ENCODE assay signal across 16 cellular contexts in the genomic region with DNA sequence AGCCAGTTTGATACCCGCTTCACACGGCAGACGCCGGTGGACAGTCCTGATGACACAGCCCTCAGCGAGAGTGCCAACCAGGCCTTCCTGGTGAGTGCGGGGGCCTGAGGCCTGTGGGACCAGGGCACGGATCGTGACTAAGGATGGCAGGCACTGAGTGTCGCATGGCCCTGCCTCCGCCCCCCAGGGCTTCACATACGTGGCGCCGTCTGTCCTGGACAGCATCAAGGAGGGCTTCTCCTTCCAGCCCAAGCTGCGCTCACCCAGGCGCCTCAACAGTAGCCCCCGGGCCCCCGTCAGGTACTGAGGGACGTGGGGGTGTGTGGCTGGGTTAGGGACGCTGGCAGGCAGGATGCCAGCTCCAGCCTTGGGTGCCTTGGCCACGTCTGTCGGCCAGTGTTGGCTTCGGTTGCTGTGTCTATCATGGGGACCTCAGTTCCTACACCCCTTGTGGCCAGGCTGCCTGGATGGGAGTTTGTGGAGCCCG. TPM values are rescaled to one million over a fixed set of nuclear protein-coding genes. Genes with fewer than 3 reads are reported as not detected.
DNase-seq lines count a peak whose midpoint lies in the region; ATAC-seq and TF ChIP-seq lines count a peak whose summit lies in the region.
"Had no signal": no experiment of that assay in that cellular context is flagged by ENCODE, and none has a peak within 500 bp of the region (broad histone marks: within the 10 kb centered on the region; RNA-seq: fewer than 3 reads in every experiment).

No MANE protein-coding gene starts in this region.

- H3K36me3 Mint-ChIP-seq in activated B cell treated with CpG ODN at 0.5 μM for 24 hours (ENCODE audit: low read depth): peaks cover 65% of the 10 kb centered on the region

- intact Hi-C loops in activated B cell treated with CpG ODN at 0.5 μM for 24 hours (cut with micrococcal nuclease) (no loop called here), esophagus squamous epithelium (cut with DNase I) (no loop called here), sciatic nerve (cut with DNase I) (no loop called here)

- peak overlapping the region; percentile 99 for H3K27ac ChIP-seq in BLaER1
- peak overlapping the region in 3 of 4 donors; percentile 40 to 79 (median 71) for H3K27ac ChIP-seq in esophagus squamous epithelium
- H3K27ac ChIP-seq in hepatocyte: no peak overlapping the region
- H3K27ac ChIP-seq: ascending aorta had no signal

- TF ChIP-seq CTCF in GM12875 (IDR thresholded peaks at IDR 0.05; ENCODE audit: borderline replicate concordance, insufficient read depth, low read depth, low read length): no peak
- TF ChIP-seq CTCF in activated B cell treated with CpG ODN at 0.5 μM for 24 hours (IDR thresholded peaks at IDR 0.05): no peak
- no peak for TF ChIP-seq CTCF in esophagus squamous epithelium (IDR thresholded peaks at IDR 0.05)
- TF ChIP-seq CTCF in hepatocyte (IDR thresholded peaks at IDR 0.05; ENCODE audit: poor library complexity): no peak

- H3K36me3 ChIP-seq in BLaER1 (peaks cover 68% of the 10 kb centered on the region), esophagus squamous epithelium (peaks cover 44 to 97% (median 51%) of the 10 kb centered on the region in 3 donors), hepatocyte (replicated peaks; ENCODE audit: insufficient read depth, low read depth) (no peaks in the 10 kb centered on the region)

- peak overlapping the region; percentile 97 for H3K4me2 ChIP-seq in BLaER1
- H3K4me2 ChIP-seq in hepatocyte: no peak overlapping the region
- H3K4me2 ChIP-seq: SK-N-SH had no signal

- H3K4me1 ChIP-seq in BLaER1: peaks cover 82% of the 10 kb centered on the region
- peaks cover 33 to 85% (median 39%) of the 10 kb centered on the region in 3 donors for H3K4me1 ChIP-seq in esophagus squamous epithelium
- peaks cover 4% of the 10 kb centered on the region for H3K4me1 ChIP-seq in hepatocyte (ENCODE audit: insufficient read depth)

- CTCF ChIA-PET in activated B cell treated with CpG ODN at 0.5 μM for 24 hours (lab: Charles Lee): interaction anchor here (4.9 kb wide), 1 partner anchor 33 kb away, joined by 25 read pairs; the partner anchor contains the start of gene PPP1CA

- ATAC-seq in activated B cell treated with CpG ODN at 0.5 μM for 24 hours (ENCODE audit: low read depth) (no peak), left lobe of liver (no peak), sciatic nerve (no peak)

- H3K79me2 ChIP-seq in hepatocyte: peaks cover 13% of the 10 kb centered on the region

- peak overlapping the region; percentile 52 for H3K4me3 Mint-ChIP-seq in activated B cell treated with CpG ODN at 0.5 μM for 24 hours

- H3K27me3 ChIP-seq in BLaER1 (no peaks in the 10 kb centered on the region), esophagus squamous epithelium (no peaks in the 10 kb centered on the region), hepatocyte (no peaks in the 10 kb centered on the region)
- H3K27me3 ChIP-seq: ascending aorta had no signal

- H3K9ac ChIP-seq in BLaER1: peak overlapping the region; percentile 94
- H3K9ac ChIP-seq: SK-N-SH had no signal

- H2AFZ ChIP-seq in hepatocyte: no peak overlapping the region

- H3K4me1 Mint-ChIP-seq in activated B cell treated with CpG ODN at 0.5 μM for 24 hours: peaks cover 67% of the 10 kb centered on the region

- H3K4me3 ChIP-seq in BLaER1 (no peak overlapping the region), GM12875 (ENCODE audit: low read depth, low read length) (peak overlapping the region; percentile 95), esophagus squamous epithelium (no peak overlapping the region), hepatocyte (no peak overlapping the region)
- H3K4me3 ChIP-seq: ascending aorta had no signal

- H3K9me3 ChIP-seq in BLaER1 (no peaks in the 10 kb centered on the region), esophagus squamous epithelium (no peaks in the 10 kb centered on the region), hepatocyte (ENCODE audit: low read depth) (no peaks in the 10 kb centered on the region)
- H3K9me3 ChIP-seq: ascending aorta, SK-N-SH had no signal

- no peaks in the 10 kb centered on the region for H3K9me3 Mint-ChIP-seq in activated B cell treated with CpG ODN at 0.5 μM for 24 hours

- TF ChIP-seq POLR2A in esophagus squamous epithelium (IDR thresholded peaks at IDR 0.05): no peak

- H3K9me2 ChIP-seq in hepatocyte (replicated peaks; ENCODE audit: insufficient read depth): no peaks in the 10 kb centered on the region
- H3K9me2 ChIP-seq: SK-N-SH had no signal

- H3K27ac Mint-ChIP-seq in activated B cell treated with CpG ODN at 0.5 μM for 24 hours: peak overlapping the region; percentile 79

- 67 to 82% methylated on average over 9 to 10 of the region's 23 CpGs for WGBS in esophagus squamous epithelium, 2 donors
- WGBS in hepatocyte (ENCODE audit: low lambda C conversion rate, missing lambda C conversion rate): 93% methylated on average over 23 of the region's 23 CpGs

- POLR2A ChIA-PET in activated B cell treated with CpG ODN at 0.5 μM for 24 hours (lab: Charles Lee): interaction anchor here (2.1 to 26.0 kb wide), 8 partner anchors 11 to 81 kb away, joined by 6 to 1417 read pairs (median 148); partner anchors contain the start of genes AIP, CABP4, CARNS1 and CORO1B

- H4K20me1 ChIP-seq in BLaER1: peaks cover 73% of the 10 kb centered on the region
- no peaks in the 10 kb centered on the region for H4K20me1 ChIP-seq in hepatocyte (ENCODE audit: insufficient read depth, poor library complexity, severe bottlenecking)

- DNase-seq in activated B cell treated with CpG ODN at 0.5 μM for 24 hours: peak; percentile 37
- no peak for DNase-seq in esophagus squamous epithelium (lab: John Stamatoyannopoulos, UW)
- DNase-seq in left lobe of liver (ENCODE audit: low spot score): no peak
- DNase-seq in sciatic nerve (ENCODE audit: low spot score): no peak
- DNase-seq in HuH-7.5 (ENCODE audit: low spot score): no peak
- DNase-seq in hepatocyte (ENCODE audit: low spot score): no peak
- DNase-seq: EL; mesendoderm; NCI-H146; posterior cingulate gyrus; SK-N-SH; stimulated activated CD4-positive, alpha-beta T cell treated with anti-CD3 and anti-CD28 coated beads, Interleukin-1b, Interleukin-23, amount 100 ng/mL, for 48 hours had no signal

- no peaks in the 10 kb centered on the region for H3K27me3 Mint-ChIP-seq in activated B cell treated with CpG ODN at 0.5 μM for 24 hours

RNA-seq across cellular contexts. Expression of gene PTPRCAP, which starts 3.0 kb away (rescaled TPM):
- total RNA-seq in activated B cell treated with CpG ODN at 0.5 μM for 24 hours: 328 and 347 TPM in 2 replicates
- total RNA-seq in esophagus squamous epithelium: 10 to 100 TPM in 1 of 4 donors, 1 to 10 TPM in 3; 5.9 to 14.1 (median 6.8) TPM
- 2.2 TPM for total RNA-seq in left lobe of liver
- total RNA-seq in sciatic nerve: 4.2 TPM
- total RNA-seq in hepatocyte: 2.5 and 3.4 TPM in 2 replicates
- polyA plus RNA-seq in hepatocyte: 1.0 and 1.3 TPM in 2 replicates
- total RNA-seq: dermis microvascular lymphatic vessel endothelial cell had no signal

RNA-seq across cellular contexts. Expression of gene RPS6KB2, which starts 6.1 kb away (rescaled TPM):
- total RNA-seq in activated B cell treated with CpG ODN at 0.5 μM for 24 hours (66.9 and 74.5 TPM in 2 replicates), esophagus squamous epithelium (100 to 1,000 TPM in 3 of 4 donors, 10 to 100 TPM in 1; 67.5 to 121 (median 113) TPM), left lobe of liver (31.5 TPM), sciatic nerve (30.8 TPM), hepatocyte (59.9 and 65.0 TPM in 2 replicates)
- 105 and 107 TPM in 2 replicates for polyA plus RNA-seq in hepatocyte

RNA-seq across cellular contexts. Expression of gene CORO1B, which starts 8.8 kb away (rescaled TPM):
- 34.0 and 39.7 TPM in 2 replicates for total RNA-seq in activated B cell treated with CpG ODN at 0.5 μM for 24 hours
- 100 to 1,000 TPM in 1 of 4 donors, 10 to 100 TPM in 3; 52.2 to 122 (median 57.6) TPM for total RNA-seq in esophagus squamous epithelium
- 44.1 TPM for total RNA-seq in left lobe of liver
- total RNA-seq in sciatic nerve: 59.8 TPM
- 104 and 118 TPM in 2 replicates for total RNA-seq in hepatocyte
- 150 and 152 TPM in 2 replicates for polyA plus RNA-seq in hepatocyte

RNA-seq across cellular contexts. Expression of gene GPR152, which starts 18.1 kb away (rescaled TPM):
- total RNA-seq in activated B cell treated with CpG ODN at 0.5 μM for 24 hours (not detected in 2 replicates), esophagus squamous epithelium (not detected), left lobe of liver (not detected), sciatic nerve (not detected), hepatocyte (not detected in 2 replicates)
- not detected in 2 replicates for polyA plus RNA-seq in hepatocyte
- total RNA-seq: ascending aorta, dermis microvascular lymphatic vessel endothelial cell had no signal
- polyA plus RNA-seq: SK-N-SH had no signal

RNA-seq across cellular contexts. Expression of gene CARNS1, which starts 19.0 kb away (rescaled TPM):
- total RNA-seq in activated B cell treated with CpG ODN at 0.5 μM for 24 hours (5.7 and 6.3 TPM in 2 replicates), esophagus squamous epithelium (under 1 TPM; 0.09 to 0.76 (median 0.25) TPM), left lobe of liver (0.28 TPM), sciatic nerve (8.4 TPM), hepatocyte (0.92 and 2.4 TPM in 2 replicates)
- polyA plus RNA-seq in hepatocyte: 7.7 and 11.5 TPM in 2 replicates

Comparison
In these comparisons a context has a peak if more than half of its experiments do, and no peak if none do; other contexts are left out.
1. RNA of gene PTPRCAP, which starts 3.0 kb away (total RNA-seq): 328 to 347 TPM in activated B cell treated with CpG ODN at 0.5 μM for 24 hours; 5.9 to 14.1 TPM in esophagus squamous epithelium, 4.2 TPM in sciatic nerve (single experiment), 2.5 to 3.4 TPM in hepatocyte and 2.2 TPM in left lobe of liver (single experiment); every median in the first group is over 10 times any median in the second.